33 cellular contexts compared by ENCODE assay signal in genomic region chr10:33481184-33481583, GRCh38.
"Had no signal": no experiment of that assay in that cellular context is flagged by ENCODE, and none has a peak within 500 bp of the region (broad histone marks: within the 10 kb centered on the region; RNA-seq: fewer than 3 reads in every experiment).

No MANE protein-coding gene starts in this region.

- H3K27ac ChIP-seq: adrenal gland, body of pancreas, epithelial cell of prostate, esophagus squamous epithelium, gastroesophageal sphincter had no signal

- H3K4me3 ChIP-seq: adrenal gland, body of pancreas, esophagus squamous epithelium, gastroesophageal sphincter had no signal

- H3K9me3 ChIP-seq: adrenal gland, body of pancreas, esophagus squamous epithelium, gastroesophageal sphincter had no signal

- H3K27me3 Mint-ChIP-seq: activated CD4-positive, alpha-beta memory T cell treated with anti-CD3 and anti-CD28 coated beads for 36 hours; activated CD8-positive, alpha-beta memory T cell treated with anti-CD3 and anti-CD28 coated beads, Interleukin-2, amount 10 ng/mL, durations not matched to agents 7 days and 5 days had no signal

- H3K36me3 ChIP-seq: adrenal gland, esophagus squamous epithelium, gastroesophageal sphincter had no signal

- H3K9me3 Mint-ChIP-seq: activated CD4-positive, alpha-beta memory T cell treated with anti-CD3 and anti-CD28 coated beads for 36 hours; activated CD4-positive, alpha-beta T cell treated with anti-CD3 and anti-CD28 coated beads, Interleukin-2, amount 10 ng/mL, durations not matched to agents 24 days and 14 days; activated naive CD4-positive, alpha-beta T cell treated with anti-CD3 and anti-CD28 coated beads for 36 hours; activated naive CD4-positive, alpha-beta T cell treated with anti-CD3 and anti-CD28 coated beads, Interleukin-2, amount 50 U/mL, for 24 hours; activated naive CD8-positive, alpha-beta T cell treated with anti-CD3 and anti-CD28 coated beads for 36 hours; activated naive CD8-positive, alpha-beta T cell treated with anti-CD3 and anti-CD28 coated beads, Interleukin-2, amount 50 U/mL, for 24 hours; activated T-helper 1 cell treated with anti-CD3 and anti-CD28 coated beads, Interleukin-12 subunit alpha, Interleukin-12 subunit beta, Interleukin-2, Interleukin-4 antibody, amounts not matched to agents 30 ng/mL and 10 ng/mL and 1 ng/mL, durations not matched to agents 14 hours and 24 hours and 36 hours; activated T-helper 2 cell treated with anti-CD3 and anti-CD28 coated beads, Interferon-gamma antibody, Interleukin-2, Interleukin-4, amounts not matched to agents 10 μg/mL and 5 μg/mL and 100 μg/mL, durations not matched to agents 14 hours and 24 hours and 36 hours; T-helper 2 cell treated with Interferon-gamma antibody and Interleukin-4, amounts not matched to agents 5 μg/mL and 100 μg/mL, for 36 hours had no signal

- H3K27ac Mint-ChIP-seq: activated CD4-positive, alpha-beta memory T cell treated with anti-CD3 and anti-CD28 coated beads for 36 hours; activated CD4-positive, alpha-beta T cell treated with anti-CD3 and anti-CD28 coated beads for 36 hours; activated CD4-positive, alpha-beta T cell treated with anti-CD3 and anti-CD28 coated beads, Interleukin-2, amount 10 ng/mL, durations not matched to agents 24 days and 14 days; activated CD8-positive, alpha-beta memory T cell treated with anti-CD3 and anti-CD28 coated beads, Interleukin-2, amount 10 ng/mL, durations not matched to agents 7 days and 5 days; activated CD8-positive, alpha-beta T cell treated with anti-CD3 and anti-CD28 coated beads, Interleukin-2, amount 10 ng/mL, durations not matched to agents 7 days and 5 days; activated naive CD4-positive, alpha-beta T cell treated with anti-CD3 and anti-CD28 coated beads for 36 hours; activated naive CD4-positive, alpha-beta T cell treated with anti-CD3 and anti-CD28 coated beads, Interleukin-2, amount 50 U/mL, for 24 hours; activated naive CD8-positive, alpha-beta T cell treated with anti-CD3 and anti-CD28 coated beads for 36 hours; activated naive CD8-positive, alpha-beta T cell treated with anti-CD3 and anti-CD28 coated beads, Interleukin-2, amount 50 U/mL, for 24 hours; activated T-helper 1 cell treated with anti-CD3 and anti-CD28 coated beads, Interleukin-12 subunit alpha, Interleukin-12 subunit beta, Interleukin-2, Interleukin-4 antibody, amounts not matched to agents 30 ng/mL and 10 ng/mL and 1 ng/mL, durations not matched to agents 14 hours and 24 hours and 36 hours; activated T-helper 2 cell treated with anti-CD3 and anti-CD28 coated beads, Interferon-gamma antibody, Interleukin-2, Interleukin-4, amounts not matched to agents 10 μg/mL and 5 μg/mL and 100 μg/mL, durations not matched to agents 14 hours and 24 hours and 36 hours; T-helper 17 cell; T-helper 2 cell treated with Interferon-gamma antibody and Interleukin-4, amounts not matched to agents 5 μg/mL and 100 μg/mL, for 36 hours had no signal

- ATAC-seq: activated CD4-positive, alpha-beta T cell treated with anti-CD3 and anti-CD28 coated beads for 36 hours; activated CD8-positive, alpha-beta memory T cell treated with anti-CD3 and anti-CD28 coated beads, Interleukin-2, amount 10 ng/mL, durations not matched to agents 7 days and 5 days; activated CD8-positive, alpha-beta T cell treated with anti-CD3 and anti-CD28 coated beads, Interleukin-2, amount 10 ng/mL, durations not matched to agents 7 days and 5 days; activated naive CD8-positive, alpha-beta T cell treated with anti-CD3 and anti-CD28 coated beads, Interleukin-2, amount 50 U/mL, for 24 hours; body of pancreas; gastroesophageal sphincter; T-helper 17 cell had no signal

- H3K4me3 Mint-ChIP-seq: activated CD4-positive, alpha-beta memory T cell treated with anti-CD3 and anti-CD28 coated beads for 36 hours; activated CD4-positive, alpha-beta T cell treated with anti-CD3 and anti-CD28 coated beads for 36 hours; activated CD4-positive, alpha-beta T cell treated with anti-CD3 and anti-CD28 coated beads, Interleukin-2, amount 10 ng/mL, durations not matched to agents 24 days and 14 days; activated CD8-positive, alpha-beta memory T cell treated with anti-CD3 and anti-CD28 coated beads, Interleukin-2, amount 10 ng/mL, durations not matched to agents 7 days and 5 days; activated CD8-positive, alpha-beta T cell treated with anti-CD3 and anti-CD28 coated beads, Interleukin-2, amount 10 ng/mL, durations not matched to agents 7 days and 5 days; activated naive CD4-positive, alpha-beta T cell treated with anti-CD3 and anti-CD28 coated beads for 36 hours; activated naive CD4-positive, alpha-beta T cell treated with anti-CD3 and anti-CD28 coated beads, Interleukin-2, amount 50 U/mL, for 24 hours; activated naive CD8-positive, alpha-beta T cell treated with anti-CD3 and anti-CD28 coated beads for 36 hours; activated naive CD8-positive, alpha-beta T cell treated with anti-CD3 and anti-CD28 coated beads, Interleukin-2, amount 50 U/mL, for 24 hours; activated T-helper 1 cell treated with anti-CD3 and anti-CD28 coated beads, Interleukin-12 subunit alpha, Interleukin-12 subunit beta, Interleukin-2, Interleukin-4 antibody, amounts not matched to agents 30 ng/mL and 10 ng/mL and 1 ng/mL, durations not matched to agents 14 hours and 24 hours and 36 hours; T-helper 17 cell; T-helper 2 cell treated with Interferon-gamma antibody and Interleukin-4, amounts not matched to agents 5 μg/mL and 100 μg/mL, for 36 hours had no signal

- H3K27me3 ChIP-seq: adrenal gland, body of pancreas, esophagus squamous epithelium, gastroesophageal sphincter had no signal

- H3K4me1 Mint-ChIP-seq: activated CD4-positive, alpha-beta T cell treated with anti-CD3 and anti-CD28 coated beads for 36 hours; activated CD4-positive, alpha-beta T cell treated with anti-CD3 and anti-CD28 coated beads, Interleukin-2, amount 10 ng/mL, durations not matched to agents 24 days and 14 days; activated CD8-positive, alpha-beta memory T cell treated with anti-CD3 and anti-CD28 coated beads, Interleukin-2, amount 10 ng/mL, durations not matched to agents 7 days and 5 days; activated naive CD8-positive, alpha-beta T cell treated with anti-CD3 and anti-CD28 coated beads for 36 hours; activated naive CD8-positive, alpha-beta T cell treated with anti-CD3 and anti-CD28 coated beads, Interleukin-2, amount 50 U/mL, for 24 hours had no signal

- H3K36me3 Mint-ChIP-seq: activated CD4-positive, alpha-beta memory T cell treated with anti-CD3 and anti-CD28 coated beads for 36 hours; activated CD8-positive, alpha-beta memory T cell treated with anti-CD3 and anti-CD28 coated beads, Interleukin-2, amount 10 ng/mL, durations not matched to agents 7 days and 5 days; activated naive CD4-positive, alpha-beta T cell treated with anti-CD3 and anti-CD28 coated beads, Interleukin-2, amount 50 U/mL, for 24 hours; activated naive CD8-positive, alpha-beta T cell treated with anti-CD3 and anti-CD28 coated beads for 36 hours had no signal

- DNase-seq: activated CD4-positive, alpha-beta memory T cell treated with anti-CD3 and anti-CD28 coated beads for 36 hours; activated CD4-positive, alpha-beta T cell treated with anti-CD3 and anti-CD28 coated beads for 36 hours; activated CD4-positive, alpha-beta T cell treated with anti-CD3 and anti-CD28 coated beads, Interleukin-2, amount 10 ng/mL, durations not matched to agents 24 days and 14 days; activated CD4-positive, CD25-positive, alpha-beta regulatory T cell; activated CD4-positive, CD25-positive, alpha-beta regulatory T cell treated with anti-CD3 and anti-CD28 coated beads, Interleukin-2, amount 50 U/mL, for 72 hours; activated CD8-positive, alpha-beta memory T cell treated with anti-CD3 and anti-CD28 coated beads, Interleukin-2, amount 10 ng/mL, durations not matched to agents 7 days and 5 days; activated CD8-positive, alpha-beta memory T cell treated with anti-CD3 and anti-CD28 coated beads, Interleukin-2, amount 50 U/mL, for 4 hours; activated CD8-positive, alpha-beta T cell treated with anti-CD3 and anti-CD28 coated beads, Interleukin-2, amount 10 ng/mL, durations not matched to agents 7 days and 5 days; activated effector memory CD4-positive, alpha-beta T cell treated with anti-CD3 and anti-CD28 coated beads, Interleukin-2, amount 50 U/mL, for 16 hours; activated naive CD4-positive, alpha-beta T cell treated with anti-CD3 and anti-CD28 coated beads for 36 hours; activated naive CD8-positive, alpha-beta T cell treated with anti-CD3 and anti-CD28 coated beads for 36 hours; activated naive CD8-positive, alpha-beta T cell treated with anti-CD3 and anti-CD28 coated beads, Interleukin-2, amount 50 U/mL, for 24 hours; activated T-cell treated with anti-CD3 and anti-CD28 coated beads, Interleukin-2, amount 50 U/mL, for 1 hour; activated T-cell treated with anti-CD3 and anti-CD28 coated beads, Interleukin-2, amount 50 U/mL, for 48 hours; adrenal gland; amygdala; aorta; body of pancreas; caudate nucleus; cortex of kidney; effector CD8-positive, alpha-beta T cell; esophagus squamous epithelium; foreskin melanocyte; head of caudate nucleus; T-helper 1 cell; T-helper 17 cell; T1000 had no signal

- H3K4me1 ChIP-seq: adrenal gland, body of pancreas had no signal
